Comparison of ENCODE assay signal across 8 cellular contexts in genomic region chr5:171387255-171387969, GRCh38. TPM values are rescaled to one million over a fixed set of nuclear protein-coding genes. Genes with fewer than 3 reads are reported as not detected.
A peak's percentile ranks its signal among the peaks of the same experiment; 100 is the strongest.
DNase-seq lines count a peak whose midpoint lies in the region; FAIRE-seq and TF ChIP-seq lines count a peak whose summit lies in the region.

NPM1 (plus strand) TSS chr5:171387849; CDS start chr5:171387949, 100 bp downstream.

- peak within 1 kb of the TSS; percentile 98 for H3K4me3 Mint-ChIP-seq in activated naive CD4-positive, alpha-beta T cell treated with anti-CD3 and anti-CD28 coated beads for 36 hours

- peak within 1 kb of the TSS; percentile 76 for H2AK5ac ChIP-seq in neuronal stem cell (ENCODE audit: low read depth, low read length)

- WGBS in neuronal stem cell (ENCODE audit: extremely low coverage in 2 of 2, insufficient read length in 2 of 2, insufficient replicate concordance in 1 of 2), 2 donors: no CpG with 5 or more reads among the region's 60 CpGs

- no peak within 1 kb of the TSS for H2BK12ac ChIP-seq in neuronal stem cell (ENCODE audit: low read length)

- H3K27me3 Mint-ChIP-seq in activated naive CD4-positive, alpha-beta T cell treated with anti-CD3 and anti-CD28 coated beads for 36 hours (ENCODE audit: low read depth): no peaks in the 10 kb centered on the region

- peak within 1 kb of the TSS; percentile 90 for H2BK5ac ChIP-seq in neuronal stem cell (ENCODE audit: low read length)

- no peak within 1 kb of the TSS for H4K91ac ChIP-seq in neuronal stem cell (ENCODE audit: low read depth, low read length, poor library complexity)

- no peak within 1 kb of the TSS for H3K14ac ChIP-seq in neuronal stem cell (ENCODE audit: low read length)

- H3K36me3 Mint-ChIP-seq in activated naive CD4-positive, alpha-beta T cell treated with anti-CD3 and anti-CD28 coated beads for 36 hours (ENCODE audit: low read depth): peaks cover 43% of the 10 kb centered on the region

- H3K4me2 ChIP-seq in neuronal stem cell (ENCODE audit: insufficient read depth, low read length, poor library complexity, severe bottlenecking): peak within 1 kb of the TSS; percentile 70

- peak within 1 kb of the TSS; percentile 94 for H3K9ac ChIP-seq in neuronal stem cell (ENCODE audit: low read depth, low read length, poor library complexity)

- intact Hi-C loops in activated naive CD4-positive, alpha-beta T cell treated with anti-CD3 and anti-CD28 coated beads for 36 hours (cut with micrococcal nuclease): loop anchor here (1.0 to 10.0 kb wide), 11 partner anchors 33 to 1123 kb away; partner anchors contain the start of genes FBXW11 and UBTD2

- peak within 1 kb of the TSS; percentile 98 for H3K27ac Mint-ChIP-seq in activated naive CD4-positive, alpha-beta T cell treated with anti-CD3 and anti-CD28 coated beads for 36 hours

- peak within 1 kb of the TSS; percentile 26 for H3K4ac ChIP-seq in neuronal stem cell (ENCODE audit: low read length)

- CTCF ChIA-PET in activated naive CD4-positive, alpha-beta T cell treated with anti-CD3 and anti-CD28 coated beads for 36 hours (lab: Charles Lee): interaction anchor here (0.6 kb wide), 1 partner anchor 33 kb away, joined by 6 read pairs; no protein-coding TSS in a partner anchor

- H3K4me1 ChIP-seq in neuronal stem cell (ENCODE audit: control insufficient read depth in 2 of 2, insufficient read depth in 1 of 2, low read depth in 1 of 2, low read length in 2 of 2): peaks cover 1 to 12% of the 10 kb centered on the region in 2 donors

- H3K9me3 ChIP-seq in neuronal stem cell (replicated peaks in 1 of 2; ENCODE audit: control insufficient read depth in 2 of 2, insufficient read depth in 1 of 2, low read depth in 1 of 2, low read length in 2 of 2): no peaks in the 10 kb centered on the region

- no peaks in the 10 kb centered on the region for H3K27me3 ChIP-seq in neuronal stem cell (ENCODE audit: control insufficient read depth in 3 of 3, insufficient read depth in 3 of 3, low read depth in 1 of 3, low read length in 3 of 3)

- peaks cover 37% of the 10 kb centered on the region for H3K4me1 Mint-ChIP-seq in activated naive CD4-positive, alpha-beta T cell treated with anti-CD3 and anti-CD28 coated beads for 36 hours (ENCODE audit: low read depth)

- H3K4me3 ChIP-seq in HFF-Myc (replicated peaks; ENCODE audit: low read depth, low read length) (peak within 1 kb of the TSS; percentile 98), neuronal stem cell (ENCODE audit: low read length in 2 of 2) (peak within 1 kb of the TSS; percentile 90 to 99)

- no peak within 1 kb of the TSS for H2BK15ac ChIP-seq in neuronal stem cell (ENCODE audit: low read length)

- H2BK120ac ChIP-seq in neuronal stem cell (ENCODE audit: low read depth, low read length): peak within 1 kb of the TSS; percentile 75

- peak within 1 kb of the TSS; percentile 86 for H2AFZ ChIP-seq in neuronal stem cell (ENCODE audit: low read length)

- H3K79me1 ChIP-seq in neuronal stem cell (ENCODE audit: low read depth, low read length): peaks cover 1% of the 10 kb centered on the region

- H3K9me3 Mint-ChIP-seq in activated naive CD4-positive, alpha-beta T cell treated with anti-CD3 and anti-CD28 coated beads for 36 hours: no peaks in the 10 kb centered on the region

- peak within 1 kb of the TSS; percentile 75 for H3K27ac ChIP-seq in neuronal stem cell (replicated peaks; ENCODE audit: low read length)

- H3K36me3 ChIP-seq in neuronal stem cell (replicated peaks in 1 of 2; ENCODE audit: control insufficient read depth in 2 of 2, insufficient read depth in 2 of 2, low read length in 2 of 2): peaks cover 16 to 39% of the 10 kb centered on the region in 2 donors

- H3K18ac ChIP-seq in neuronal stem cell (ENCODE audit: low read length): peak within 1 kb of the TSS; percentile 99

- DNase-seq in GM03348 (ENCODE audit: low spot score) (peak; percentile 100), HFF-Myc (ENCODE audit: extremely low read depth, low read depth) (peak; percentile 96), NAMALWA (ENCODE audit: low spot score) (peak; percentile 99), SK-N-DZ (ENCODE audit: low spot score) (peak; percentile 99), frontal cortex (ENCODE audit: low spot score in 2 of 2) (peak; percentile 89 to 96), neuronal stem cell (ENCODE audit: low spot score) (peak; percentile 97)
- DNase-seq in activated naive CD4-positive, alpha-beta T cell treated with anti-CD3 and anti-CD28 coated beads for 36 hours: peak; percentile 98

- FAIRE-seq in frontal cortex (lab: Jason Lieb, UNC): no peak

- H3K23ac ChIP-seq in neuronal stem cell (ENCODE audit: low read depth, low read length, poor library complexity): peak within 1 kb of the TSS; percentile 98

- H4K8ac ChIP-seq in neuronal stem cell (ENCODE audit: low read depth, low read length): peak within 1 kb of the TSS; percentile 53

- no peak for TF ChIP-seq CTCF in HFF-Myc (IDR thresholded peaks at IDR 0.05; ENCODE audit: low read depth, low read length, missing control alignments)
- TF ChIP-seq CTCF in subcutaneous adipose tissue (IDR thresholded peaks at IDR 0.05; ENCODE audit: low read depth): no peak

RNA-seq across cellular contexts. Expression of gene NPM1, which starts in this region (rescaled TPM):
- 2,594 and 2,647 TPM in 2 replicates for polyA plus RNA-seq in SK-N-DZ (2014; cell fraction: cytosol; rRNA removed)
- 1,411 and 1,693 TPM in 2 replicates for polyA plus RNA-seq in SK-N-DZ (2014; cell fraction: nucleus; rRNA removed)
- 1,000 to 10,000 TPM; 3,194 to 3,467 TPM for total RNA-seq in activated naive CD4-positive, alpha-beta T cell treated with anti-CD3 and anti-CD28 coated beads for 36 hours
- total RNA-seq in frontal cortex: 414 TPM
- 2,664 TPM for polyA plus RNA-seq in neuronal stem cell (2013, experiment 1 of 2)
- 2,628 TPM for polyA plus RNA-seq in neuronal stem cell (2013, experiment 2 of 2)
- 100 to 1,000 TPM; 421 to 628 (median 493) TPM for total RNA-seq in subcutaneous adipose tissue

Comparison
In these comparisons a context has a peak if more than half of its experiments do, and no peak if none do; other contexts are left out.
1. Peak in every context shown above with its lines: DNase-seq, H3K4me3 ChIP-seq and H3K27ac ChIP-seq.